Comparison of ENCODE assay signal across 23 cellular contexts in genomic region chr12:3712209-3712992, GRCh38. TPM values are rescaled to one million over a fixed set of nuclear protein-coding genes. Genes with fewer than 3 reads are reported as not detected.
A peak's percentile ranks its signal among the peaks of the same experiment; 100 is the strongest.
DNase-seq lines count a peak whose midpoint lies in the region; ATAC-seq and TF ChIP-seq lines count a peak whose summit lies in the region.
"Had no signal": no experiment of that assay in that cellular context is flagged by ENCODE, and none has a peak within 500 bp of the region (broad histone marks: within the 10 kb centered on the region; RNA-seq: fewer than 3 reads in every experiment).

No MANE protein-coding gene starts in this region.

- H3K27me3 ChIP-seq in right atrium auricular region: no peaks in the 10 kb centered on the region
- H3K27me3 ChIP-seq in CD8-positive, alpha-beta memory T cell (ENCODE audit: insufficient read depth, low read length, poor library complexity, severe bottlenecking): no peaks in the 10 kb centered on the region
- H3K27me3 ChIP-seq: body of pancreas, MG63, pancreas had no signal

- peak overlapping the region; percentile 67 for H3K27ac Mint-ChIP-seq in stimulated activated effector memory CD8-positive, alpha-beta T cell treated with anti-CD3 and anti-CD28 coated beads, Interleukin-12 subunit alpha, Interleukin-12 subunit beta, amount 100 ng/mL, for 72 hours
- H3K27ac Mint-ChIP-seq in CD8-positive, alpha-beta memory T cell: peak overlapping the region in 4 of 8 donors; percentile 17 to 78 (median 52)

- H3K4me3 Mint-ChIP-seq in stimulated activated effector memory CD8-positive, alpha-beta T cell treated with anti-CD3 and anti-CD28 coated beads, Interleukin-12 subunit alpha, Interleukin-12 subunit beta, amount 100 ng/mL, for 72 hours: no peak overlapping the region
- H3K4me3 Mint-ChIP-seq in CD8-positive, alpha-beta memory T cell: no peak overlapping the region

- no peaks in the 10 kb centered on the region for H3K9me3 ChIP-seq in right atrium auricular region
- H3K9me3 ChIP-seq in CD8-positive, alpha-beta memory T cell (ENCODE audit: low read length): no peaks in the 10 kb centered on the region
- H3K9me3 ChIP-seq: body of pancreas, MG63, pancreas had no signal

- DNase-seq in Right ventricle myocardium inferior (ENCODE audit: missing footprints) (no peak), right atrium auricular region (ENCODE audit: low spot score) (no peak), NCI-H2171 treated with DMSO at 0.1 percent for 48 hours (lab: John Stamatoyannopoulos, UW) (peak; percentile 100), fibroblast of gingiva (ENCODE audit: low read depth) (peak; percentile 16)
- no peak for DNase-seq in stimulated activated effector memory CD8-positive, alpha-beta T cell treated with anti-CD3 and anti-CD28 coated beads, Interleukin-12 subunit alpha, Interleukin-12 subunit beta, amount 100 ng/mL, for 72 hours (ENCODE audit: low spot score in 2 of 2)
- no peak for DNase-seq in CD8-positive, alpha-beta memory T cell
- DNase-seq in activated effector memory CD4-positive, alpha-beta T cell treated with Interleukin-2 at 50 U/mL for 16 hours: no peak
- DNase-seq: activated T-cell treated with anti-CD3 and anti-CD28 coated beads, Interleukin-2, amount 50 U/mL, for 1 hour; body of pancreas; DMS79; kidney; MG63; NCI-H1105 treated with DMSO at 0.1 percent for 48 hours; NCI-H226; pancreas; PC-3; right cardiac atrium; stimulated activated CD4-positive, alpha-beta T cell treated with anti-CD3 and anti-CD28 coated beads, Interleukin-4, amount 100 ng/mL, for 1 hour; T-helper 2 cell had no signal

- no peaks in the 10 kb centered on the region for H3K9me3 Mint-ChIP-seq in stimulated activated effector memory CD8-positive, alpha-beta T cell treated with anti-CD3 and anti-CD28 coated beads, Interleukin-12 subunit alpha, Interleukin-12 subunit beta, amount 100 ng/mL, for 72 hours
- no peaks in the 10 kb centered on the region for H3K9me3 Mint-ChIP-seq in CD8-positive, alpha-beta memory T cell

- TF ChIP-seq CTCF in right atrium auricular region (IDR thresholded peaks at IDR 0.05): no peak

- H3K27ac ChIP-seq in right atrium auricular region: no peak overlapping the region
- no peak overlapping the region for H3K27ac ChIP-seq in CD8-positive, alpha-beta memory T cell (ENCODE audit: low read depth, low read length)
- H3K27ac ChIP-seq: body of pancreas, pancreas had no signal

- H3K4me1 Mint-ChIP-seq in stimulated activated effector memory CD8-positive, alpha-beta T cell treated with anti-CD3 and anti-CD28 coated beads, Interleukin-12 subunit alpha, Interleukin-12 subunit beta, amount 100 ng/mL, for 72 hours: peaks cover 21% of the 10 kb centered on the region
- peaks cover 5 to 34% (median 26%) of the 10 kb centered on the region in 3 donors for H3K4me1 Mint-ChIP-seq in CD8-positive, alpha-beta memory T cell

- peaks cover 18% of the 10 kb centered on the region for H3K36me3 Mint-ChIP-seq in stimulated activated effector memory CD8-positive, alpha-beta T cell treated with anti-CD3 and anti-CD28 coated beads, Interleukin-12 subunit alpha, Interleukin-12 subunit beta, amount 100 ng/mL, for 72 hours
- peaks cover 7 to 72% (median 18%) of the 10 kb centered on the region in 3 donors for H3K36me3 Mint-ChIP-seq in CD8-positive, alpha-beta memory T cell

- no peaks in the 10 kb centered on the region for H3K36me3 ChIP-seq in right atrium auricular region
- H3K36me3 ChIP-seq in CD8-positive, alpha-beta memory T cell (ENCODE audit: insufficient read depth, low read length): peaks cover 4% of the 10 kb centered on the region
- H3K36me3 ChIP-seq: pancreas had no signal

- POLR2A ChIA-PET in CD8-positive, alpha-beta memory T cell (lab: Charles Lee): no interaction called here

- intact Hi-C loops in Right ventricle myocardium inferior (cut with DNase I): no loop called here

- CTCF ChIA-PET in CD8-positive, alpha-beta memory T cell (lab: Charles Lee): no interaction called here

- H3K4me1 ChIP-seq in right atrium auricular region: no peaks in the 10 kb centered on the region
- no peaks in the 10 kb centered on the region for H3K4me1 ChIP-seq in CD8-positive, alpha-beta memory T cell (ENCODE audit: insufficient read depth, low read length)
- H3K4me1 ChIP-seq: body of pancreas, pancreas had no signal

- ATAC-seq in Right ventricle myocardium inferior: peak; percentile 31
- ATAC-seq in stimulated activated effector memory CD8-positive, alpha-beta T cell treated with anti-CD3 and anti-CD28 coated beads, Interleukin-12 subunit alpha, Interleukin-12 subunit beta, amount 100 ng/mL, for 72 hours: no peak
- no peak for ATAC-seq in GM18870 (IDR thresholded peaks at IDR 0.05; ENCODE audit: unreplicated experiment)
- ATAC-seq: body of pancreas, HCT116, K562, pancreas, PC-3, right cardiac atrium, SK-N-SH treated with all-trans-retinoic acid at 6 μM for 48 hours had no signal

- no peaks in the 10 kb centered on the region for H3K27me3 Mint-ChIP-seq in CD8-positive, alpha-beta memory T cell

- H3K4me3 ChIP-seq in right atrium auricular region: no peak overlapping the region
- H3K4me3 ChIP-seq in CD8-positive, alpha-beta memory T cell (ENCODE audit: low read length): no peak overlapping the region
- H3K4me3 ChIP-seq: body of pancreas, K562, MG63, pancreas had no signal

RNA-seq across cellular contexts. Expression of gene CRACR2A, which starts 40.5 kb away (rescaled TPM):
- total RNA-seq in Right ventricle myocardium inferior: 4.5 TPM
- 10 to 100 TPM in 1 of 2 donors, 1 to 10 TPM in 1; 6.0 to 10.9 TPM for total RNA-seq in right atrium auricular region
- total RNA-seq in CD8-positive, alpha-beta memory T cell: 10 to 100 TPM; 27.3 to 27.9 TPM
- 23.3 TPM for polyA plus RNA-seq in CD8-positive, alpha-beta memory T cell
- total RNA-seq: PC-3 had no signal

Comparison
In these comparisons a context has a peak if more than half of its experiments do, and no peak if none do; other contexts are left out.
1. DNase-seq: peak in NCI-H2171 treated with DMSO at 0.1 percent for 48 hours (single experiment) and fibroblast of gingiva (single experiment); none in Right ventricle myocardium inferior (single experiment), right atrium auricular region (single experiment), stimulated activated effector memory CD8-positive, alpha-beta T cell treated with anti-CD3 and anti-CD28 coated beads, Interleukin-12 subunit alpha, Interleukin-12 subunit beta, amount 100 ng/mL, for 72 hours (0 of 2), CD8-positive, alpha-beta memory T cell (0 of 5) and activated effector memory CD4-positive, alpha-beta T cell treated with Interleukin-2 at 50 U/mL for 16 hours (single experiment).